ENCODE assay signal across 8 cellular contexts in the genomic region with DNA sequence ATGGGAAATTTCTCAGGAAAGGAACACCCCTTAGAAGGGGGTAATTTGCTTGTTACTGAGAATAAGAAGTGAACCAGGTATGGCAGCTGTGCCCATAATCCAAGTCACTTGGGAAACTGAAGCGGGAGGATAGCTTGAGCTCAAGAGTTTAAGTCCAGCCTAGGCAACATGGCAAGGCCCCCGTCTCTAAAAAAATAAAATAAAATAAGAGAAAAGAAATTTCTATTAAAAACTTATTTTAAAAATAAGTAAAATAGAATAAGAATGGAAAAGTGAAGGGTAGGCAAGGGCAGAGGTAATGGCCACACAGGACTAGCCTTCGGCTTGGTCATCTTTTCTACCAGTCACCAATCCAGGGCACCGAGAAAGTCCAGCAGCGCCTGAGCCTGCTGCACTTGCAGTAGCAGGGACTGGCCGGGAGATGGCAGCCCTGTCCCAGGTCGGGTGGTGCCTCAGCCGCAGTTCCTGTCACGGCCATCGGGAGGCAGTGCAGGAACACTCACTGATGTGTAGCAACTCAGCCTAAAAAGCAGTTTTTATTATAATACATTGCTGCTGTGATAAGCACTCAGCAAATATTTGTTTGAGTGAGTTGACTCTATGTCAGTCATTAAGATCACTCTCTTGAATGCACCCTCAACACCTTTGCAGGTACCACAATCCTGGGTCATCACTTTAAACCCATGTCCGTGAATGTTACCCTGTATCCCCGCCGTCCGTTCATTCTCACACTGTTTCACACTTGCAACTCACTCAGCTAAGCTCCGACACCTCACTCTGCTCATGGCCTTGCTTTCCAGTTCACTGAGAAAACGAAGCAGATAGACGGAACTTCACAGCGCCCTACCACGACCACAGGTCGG. TPM values are rescaled to one million over a fixed set of nuclear protein-coding genes. Genes with fewer than 3 reads are reported as not detected.
A peak's percentile ranks its signal among the peaks of the same experiment; 100 is the strongest.
DNase-seq lines count a peak whose midpoint lies in the region; ATAC-seq and TF ChIP-seq lines count a peak whose summit lies in the region.

No MANE protein-coding gene starts in this region.

- TF ChIP-seq POLR2A in gastrocnemius medialis (IDR thresholded peaks at IDR 0.05): no peak

- H3K4me3 ChIP-seq in ascending aorta (no peak overlapping the region), gastrocnemius medialis (no peak overlapping the region)

- peak; percentile 74 for DNase-seq in NCI-H1436 (lab: John Stamatoyannopoulos, UW)
- no peak for DNase-seq in NCI-H1436 treated with DMSO at 0.1 percent for 48 hours (lab: John Stamatoyannopoulos, UW)
- DNase-seq in NCI-H146 treated with DMSO at 0.1 percent for 48 hours (lab: John Stamatoyannopoulos, UW; ENCODE audit: unreplicated experiment): peak; percentile 53
- DNase-seq in T-helper 22 cell (ENCODE audit: low read depth): peak; percentile 71
- peak; percentile 52 to 93 for DNase-seq in ascending aorta (ENCODE audit: low spot score in 2 of 2)
- DNase-seq in hepatic stellate cell (ENCODE audit: low spot score): peak; percentile 65
- peak; percentile 66 to 77 for DNase-seq in gastrocnemius medialis

- H3K9me3 ChIP-seq in ascending aorta (no peaks in the 10 kb centered on the region), gastrocnemius medialis (no peaks in the 10 kb centered on the region)

- ATAC-seq in HG02763 (IDR thresholded peaks at IDR 0.05; ENCODE audit: unreplicated experiment): peak; percentile 90
- peak; percentile 73 to 75 for ATAC-seq in gastrocnemius medialis

- TF ChIP-seq CTCF in ascending aorta (IDR thresholded peaks at IDR 0.05) (peak; percentile 100), gastrocnemius medialis (IDR thresholded peaks at IDR 0.05 in 4 of 5, conservative IDR thresholded peaks at IDR 0.05 in 1 of 5) (peak; percentile 97 to 100 (median 100))

- H3K27ac ChIP-seq in ascending aorta: no peak overlapping the region
- no peak overlapping the region for H3K27ac ChIP-seq in gastrocnemius medialis

- H3K36me3 ChIP-seq in ascending aorta: no peaks in the 10 kb centered on the region
- H3K36me3 ChIP-seq in gastrocnemius medialis: no peaks in the 10 kb centered on the region

- H3K27me3 ChIP-seq in ascending aorta: no peaks in the 10 kb centered on the region
- H3K27me3 ChIP-seq in gastrocnemius medialis: no peaks in the 10 kb centered on the region

- intact Hi-C loops in ascending aorta (cut with DNase I): loop anchor here (1.0 to 10.0 kb wide), 6 partner anchors 120 to 555 kb away; no protein-coding TSS in a partner anchor
- intact Hi-C loops in gastrocnemius medialis (cut with DNase I; ENCODE audit: low total_unique reads): loop anchor here (1.0 to 10.0 kb wide), 3 partner anchors 123 to 555 kb away; no protein-coding TSS in a partner anchor

- in situ Hi-C loops in gastrocnemius medialis (cut with MboI; ENCODE audit: low sequenced_read_pairs in 4 of 4): loop anchor here (5.0 to 25.0 kb wide), 3 partner anchors 310 to 565 kb away; no protein-coding TSS in a partner anchor

- H3K4me1 ChIP-seq in ascending aorta: no peaks in the 10 kb centered on the region
- H3K4me1 ChIP-seq in gastrocnemius medialis: no peaks in the 10 kb centered on the region

RNA-seq across cellular contexts. Expression of a gene that starts 23.2 kb away (rescaled TPM):
- not detected for total RNA-seq in ascending aorta
- total RNA-seq in gastrocnemius medialis: not detected
